ENCODE assay signal across 26 cellular contexts in the genomic region with DNA sequence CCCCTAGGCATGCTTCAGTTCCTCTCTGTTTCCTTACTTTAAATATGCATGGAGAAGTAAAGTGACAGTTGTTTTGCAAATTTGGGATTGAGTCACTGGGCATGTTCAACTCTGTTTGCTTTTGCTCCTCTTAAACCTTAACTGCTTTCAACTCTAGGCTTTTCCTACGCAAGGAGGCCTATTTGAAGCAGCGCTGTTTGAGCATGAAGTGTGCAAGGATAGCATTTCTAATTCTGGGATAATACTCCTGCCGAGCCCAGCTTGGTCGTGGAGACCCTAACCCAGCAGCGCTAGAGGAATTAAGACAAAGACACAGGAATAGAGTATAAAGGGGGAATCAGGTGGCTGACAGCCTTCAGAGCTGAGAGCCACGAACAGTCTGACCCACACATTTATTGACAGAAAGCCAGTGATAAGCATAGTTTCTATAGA.
A peak's percentile ranks its signal among the peaks of the same experiment; 100 is the strongest.
DNase-seq lines count a peak whose midpoint lies in the region; ATAC-seq, FAIRE-seq and TF ChIP-seq lines count a peak whose summit lies in the region.
"Had no signal": no experiment of that assay in that cellular context is flagged by ENCODE, and none has a peak within 500 bp of the region (broad histone marks: within the 10 kb centered on the region; RNA-seq: fewer than 3 reads in every experiment).

No MANE protein-coding gene starts in this region.

- H3K4me1 ChIP-seq in HAP-1 (peaks cover 10% of the 10 kb centered on the region), neuron (ENCODE audit: insufficient read depth, low read length) (peaks cover 11% of the 10 kb centered on the region), kidney (ENCODE audit: control insufficient read depth in 1 of 2, insufficient read depth in 1 of 2, low read depth in 1 of 2, low read length in 2 of 2) (no peaks in the 10 kb centered on the region)
- H3K4me1 ChIP-seq: body of pancreas, gastroesophageal sphincter, SJSA1, transverse colon had no signal

- H3K27me3 ChIP-seq in HAP-1 (ENCODE audit: low read depth): no peaks in the 10 kb centered on the region
- no peaks in the 10 kb centered on the region for H3K27me3 ChIP-seq in neuron (ENCODE audit: insufficient read depth, low read length)
- H3K27me3 ChIP-seq: body of pancreas, gastroesophageal sphincter, neutrophil, SJSA1, transverse colon had no signal

- H2AFZ ChIP-seq in neuron (ENCODE audit: low read depth, low read length): peak overlapping the region; percentile 93

- H3K27ac ChIP-seq in SK-N-MC: peak overlapping the region; percentile 47
- H3K27ac ChIP-seq in kidney (ENCODE audit: low read depth in 2 of 2, low read length in 2 of 2): no peak overlapping the region
- H3K27ac ChIP-seq: body of pancreas, gastroesophageal sphincter, neutrophil, SJSA1, transverse colon had no signal

- in situ Hi-C loops in HAP-1 (cut with MboI; ENCODE audit: low sequenced_read_pairs): no loop called here

- no peaks in the 10 kb centered on the region for H3K9me3 ChIP-seq in HAP-1
- no peaks in the 10 kb centered on the region for H3K9me3 ChIP-seq in SK-N-MC (ENCODE audit: low read depth, low read length)
- no peaks in the 10 kb centered on the region for H3K9me3 ChIP-seq in neuron (ENCODE audit: low read length)
- H3K9me3 ChIP-seq in kidney (ENCODE audit: control insufficient read depth in 1 of 2, low read length in 2 of 2): no peaks in the 10 kb centered on the region
- H3K9me3 ChIP-seq: body of pancreas, gastroesophageal sphincter, neutrophil, SJSA1 had no signal

- no peak for TF ChIP-seq POLR2A in lower leg skin (IDR thresholded peaks at IDR 0.05)

- 34 to 44% methylated on average over 6 of the region's 6 CpGs for WGBS in lower leg skin, 2 donors

- H3K4me3 ChIP-seq in HAP-1: no peak overlapping the region
- no peak overlapping the region for H3K4me3 ChIP-seq in SK-N-MC
- H3K4me3 ChIP-seq in neuron (ENCODE audit: low read length): no peak overlapping the region
- H3K4me3 ChIP-seq in lower leg skin (ENCODE audit: low read depth, poor library complexity, severe bottlenecking): no peak overlapping the region
- H3K4me3 ChIP-seq in kidney (ENCODE audit: low read length in 2 of 2): no peak overlapping the region
- H3K4me3 ChIP-seq: body of pancreas, gastroesophageal sphincter, SJSA1, transverse colon had no signal

- DNase-seq in HAP-1 (ENCODE audit: low spot score in 2 of 2) (peak; percentile 28 to 75), SK-N-MC (ENCODE audit: low read depth, low spot score) (peak; percentile 32), iPS DF 19.7 (ENCODE audit: low read depth, low spot score) (peak; percentile 73), omental fat pad (ENCODE audit: low spot score) (no peak), lower leg skin (ENCODE audit: low spot score in 2 of 2) (no peak), NCI-H146 (lab: John Stamatoyannopoulos, UW) (no peak), kidney (no peak)
- DNase-seq: activated CD8-positive, alpha-beta memory T cell treated with anti-CD3 and anti-CD28 coated beads for 24 hours; body of pancreas; CD4-positive, alpha-beta T cell; cortex of kidney; DMS153; erythroblast; IMR-90; MM.1S; NCI-H1694; NCI-H524; OCI-M1; stimulated activated CD4-positive, alpha-beta T cell treated with anti-CD3 and anti-CD28 coated beads, Interleukin-15, amount 100 ng/mL, for 24 hours; stimulated activated naive B cell treated with anti-CD40 and anti-IgM and Interleukin-4, amounts not matched to agents 10 μg/mL and 1 μg/mL and 100 μg/mL, for 72 hours; transverse colon had no signal

- no peak for ATAC-seq in omental fat pad (ENCODE audit: low FRiP score)
- ATAC-seq: activated CD4-positive, CD25-positive, alpha-beta regulatory T cell treated with anti-CD3 and anti-CD28 coated beads, Interleukin-2, amount 50 U/mL, for 24 hours; body of pancreas; gastroesophageal sphincter; stimulated activated naive B cell treated with anti-CD40 and anti-IgM and Interleukin-4, amounts not matched to agents 10 μg/mL and 1 μg/mL and 100 μg/mL, for 72 hours had no signal

- H3K36me3 ChIP-seq in HAP-1 (replicated peaks): no peaks in the 10 kb centered on the region
- no peaks in the 10 kb centered on the region for H3K36me3 ChIP-seq in SK-N-MC (ENCODE audit: insufficient read depth, low read length)
- H3K36me3 ChIP-seq in neuron (ENCODE audit: insufficient read depth, low read length): no peaks in the 10 kb centered on the region
- no peaks in the 10 kb centered on the region for H3K36me3 ChIP-seq in kidney (ENCODE audit: control insufficient read depth in 1 of 2, insufficient read depth in 2 of 2, low read length in 2 of 2)
- H3K36me3 ChIP-seq: gastroesophageal sphincter, neutrophil, SJSA1, transverse colon had no signal

- H3K9ac ChIP-seq in SK-N-MC (ENCODE audit: insufficient read length) (no peak overlapping the region), kidney (ENCODE audit: low read length in 2 of 2) (no peak overlapping the region)

- intact Hi-C loops in lower leg skin (cut with DNase I; ENCODE audit: low total_unique reads) (no loop called here), kidney (cut with DNase I) (no loop called here)

- TF ChIP-seq CTCF in omental fat pad (IDR thresholded peaks at IDR 0.05) (no peak), lower leg skin (IDR thresholded peaks at IDR 0.05) (no peak), kidney (IDR thresholded peaks at IDR 0.05; ENCODE audit: borderline replicate concordance, extremely low read depth, insufficient read depth) (no peak)

- no peak for FAIRE-seq in kidney (lab: Jason Lieb, UNC)

Comparison
In these comparisons a context has a peak if more than half of its experiments do, and no peak if none do; other contexts are left out.
1. DNase-seq: peak in HAP-1 (2 of 2), SK-N-MC (single experiment) and iPS DF 19.7 (single experiment); none in omental fat pad (single experiment), lower leg skin (0 of 2), NCI-H146 (single experiment) and kidney (single experiment).